In genomic region chr6:95145457-95145856, GRCh38 we compare ENCODE assay signal across 27 cellular contexts.
"Had no signal": no experiment of that assay in that cellular context is flagged by ENCODE, and none has a peak within 500 bp of the region (broad histone marks: within the 10 kb centered on the region; RNA-seq: fewer than 3 reads in every experiment).

No MANE protein-coding gene starts in this region.

- H3K27ac ChIP-seq: stomach, suprapubic skin, testis, thoracic aorta, thyroid gland, tibial artery, tibial nerve, transverse colon, upper lobe of left lung, upper lobe of right lung, uterus, vagina had no signal

- H3K4me1 ChIP-seq: stomach, suprapubic skin, testis, thyroid gland, tibial artery, tibial nerve, transverse colon, upper lobe of left lung, upper lobe of right lung, uterus, vagina had no signal

- FAIRE-seq: urothelium cell line had no signal

- DNase-seq: stimulated activated CD4-positive, alpha-beta T cell treated with anti-CD3 and anti-CD28 coated beads, Interleukin-2, amount 100 ng/mL, for 48 hours; stimulated activated CD4-positive, alpha-beta T cell treated with anti-CD3 and anti-CD28 coated beads, Interleukin-4, amount 100 ng/mL, for 1 hour; stimulated activated CD4-positive, alpha-beta T cell treated with anti-CD3 and anti-CD28 coated beads, Interleukin-4, amount 100 ng/mL, for 24 hours; stimulated activated CD4-positive, alpha-beta T cell treated with anti-CD3 and anti-CD28 coated beads, Interleukin-4, amount 100 ng/mL, for 4 hours; stimulated activated CD8-positive, alpha-beta memory T cell treated with anti-CD3 and anti-CD28 coated beads, Interleukin-4, amount 100 ng/mL, for 48 hours; stimulated activated naive B cell treated with anti-CD40 and anti-IgM and Interleukin-4, amounts not matched to agents 10 μg/mL and 1 μg/mL and 100 μg/mL, for 72 hours; stimulated activated naive CD4-positive, alpha-beta T cell; stimulated activated naive CD4-positive, alpha-beta T cell treated with Interleukin-2 at 50 U/mL for 16 hours; stimulated activated naive CD8-positive, alpha-beta T cell treated with anti-CD3 and anti-CD28 coated beads, Interleukin-15, amount 100 ng/mL, for 72 hours; stimulated activated naive CD8-positive, alpha-beta T cell treated with anti-CD3 and anti-CD28 coated beads, Interleukin-15, Interleukin-2, amounts not matched to agents 100 U/mL and 50 U/mL, for 24 hours; stomach; substantia nigra; testis; thyroid gland; tibial artery; transverse colon; trophoblast cell; upper lobe of left lung; upper lobe of right lung; uterus had no signal

- ATAC-seq: stimulated activated effector memory CD8-positive, alpha-beta T cell treated with anti-CD3 and anti-CD28 coated beads, Interleukin-12 subunit alpha, Interleukin-12 subunit beta, amount 100 ng/mL, for 72 hours; stimulated activated memory B cell treated with anti-CD40 and anti-IgM and Interleukin-4, amounts not matched to agents 10 μg/mL and 1 μg/mL and 100 μg/mL, for 72 hours; stimulated activated naive B cell treated with anti-CD40 and anti-IgM and Interleukin-4, amounts not matched to agents 10 μg/mL and 1 μg/mL and 100 μg/mL, for 72 hours; stimulated activated naive CD8-positive, alpha-beta T cell treated with anti-CD3 and anti-CD28 coated beads, Interleukin-15, amount 100 ng/mL, for 72 hours; stimulated activated naive CD8-positive, alpha-beta T cell treated with anti-CD3 and anti-CD28 coated beads, Interleukin-15, Interleukin-2, amounts not matched to agents 100 U/mL and 50 U/mL, for 24 hours; upper lobe of right lung had no signal

- H3K4me3 ChIP-seq: stomach, suprapubic skin, testis, thoracic aorta, thyroid gland, tibial artery, tibial nerve, transverse colon, upper lobe of left lung, upper lobe of right lung, uterus, vagina had no signal

- H3K36me3 ChIP-seq: stomach, suprapubic skin, thoracic aorta, thyroid gland, tibial artery, tibial nerve, transverse colon, upper lobe of left lung, upper lobe of right lung, uterus, vagina had no signal

- H3K9me3 ChIP-seq: stomach, suprapubic skin, testis, thoracic aorta, thyroid gland, tibial artery, tibial nerve, transverse colon, upper lobe of left lung, upper lobe of right lung, uterus, vagina had no signal

- H3K27me3 ChIP-seq: stomach, suprapubic skin, testis, thyroid gland, tibial artery, tibial nerve, transverse colon, upper lobe of left lung, upper lobe of right lung, uterus, vagina had no signal
